Comparison of ENCODE assay signal across 8 cellular contexts in the genomic region with DNA sequence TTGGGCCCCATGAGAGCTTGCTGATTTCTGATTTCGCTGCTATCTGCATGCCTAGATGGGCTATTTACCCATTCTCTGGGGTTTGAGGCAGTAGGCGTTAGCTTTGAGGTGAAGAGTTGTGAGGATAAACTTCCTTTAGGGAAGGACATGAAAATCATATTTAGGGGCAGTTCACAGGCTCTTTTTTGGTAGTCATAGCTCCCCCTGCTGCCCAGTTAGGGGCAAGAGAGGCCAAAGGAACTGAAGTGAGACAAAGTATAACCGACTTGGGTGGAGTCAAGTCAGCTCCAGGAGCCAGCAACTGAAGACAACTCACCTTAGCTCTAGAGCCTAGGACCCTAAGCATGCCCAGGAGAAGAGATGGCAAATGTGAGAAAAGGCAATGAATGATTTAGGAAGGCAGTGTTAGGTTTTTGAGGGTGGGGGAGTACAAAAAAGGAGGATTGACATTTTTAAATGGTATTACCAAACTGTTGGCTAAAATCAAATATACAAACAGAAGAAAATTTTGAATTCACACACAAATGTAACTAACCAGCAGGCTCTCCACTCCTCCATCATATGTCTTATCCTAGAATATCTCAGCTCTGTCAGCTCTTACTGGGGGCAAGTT.
DNase-seq lines count a peak whose midpoint lies in the region; ATAC-seq and TF ChIP-seq lines count a peak whose summit lies in the region.

No MANE protein-coding gene starts in this region.

- H4K12ac ChIP-seq in trophoblast cell (ENCODE audit: low read depth, low read length), result peak overlapping the region; percentile 17

- H3K4me2 ChIP-seq in trophoblast cell (ENCODE audit: low read length), result no peak overlapping the region

- no peaks in the 10 kb centered on the region for H3K27me3 ChIP-seq in trophoblast cell (ENCODE audit: insufficient read depth, low read length)
- no peaks in the 10 kb centered on the region for H3K27me3 ChIP-seq in uterus

- no peaks in the 10 kb centered on the region for H3K79me2 ChIP-seq in trophoblast cell (ENCODE audit: control insufficient read depth, insufficient read depth, low read length, poor library complexity)

- H3K9me3 ChIP-seq in trophoblast cell (ENCODE audit: insufficient read depth, low read depth, low read length), result no peaks in the 10 kb centered on the region
- H3K9me3 ChIP-seq in uterus, result no peaks in the 10 kb centered on the region

- WGBS in trophoblast cell (ENCODE audit: extremely low coverage, insufficient coverage, insufficient read length), result no CpG with 5 or more reads among the region's 3 CpGs

- peak overlapping the region; percentile 88 for H4K8ac ChIP-seq in trophoblast cell (ENCODE audit: low read depth, low read length)

- H2AFZ ChIP-seq in trophoblast cell (ENCODE audit: insufficient read depth, low read length, poor library complexity), result peak overlapping the region; percentile 87

- no peak for TF ChIP-seq POLR2A in uterus (IDR thresholded peaks at IDR 0.05)

- no peak overlapping the region for H3K9ac ChIP-seq in trophoblast cell (ENCODE audit: low read length)

- H3K4ac ChIP-seq in trophoblast cell (ENCODE audit: low read depth, low read length), result peak overlapping the region; percentile 78

- H3K79me1 ChIP-seq in trophoblast cell (ENCODE audit: low read length), result peaks cover 5% of the 10 kb centered on the region

- H2BK12ac ChIP-seq in trophoblast cell (ENCODE audit: low read length), result peak overlapping the region; percentile 99

- H3K4me1 ChIP-seq in trophoblast cell (ENCODE audit: control insufficient read depth in 1 of 2, insufficient read depth in 2 of 2, low read length in 2 of 2), result peaks cover 0 to 2% of the 10 kb centered on the region in 2 experiments
- H3K4me1 ChIP-seq in uterus, result no peaks in the 10 kb centered on the region

- peak overlapping the region; percentile 79 for H3K14ac ChIP-seq in trophoblast cell (ENCODE audit: low read length)

- H3K36me3 ChIP-seq in trophoblast cell (ENCODE audit: control insufficient read depth in 1 of 2, insufficient read depth in 2 of 2, low read length in 2 of 2), result no peaks in the 10 kb centered on the region
- no peaks in the 10 kb centered on the region for H3K36me3 ChIP-seq in uterus

- H3K23ac ChIP-seq in trophoblast cell (ENCODE audit: low read length), result no peak overlapping the region

- DNase-seq in DMS153 treated with DMSO at 0.1 percent for 48 hours (lab: John Stamatoyannopoulos, UW; ENCODE audit: unreplicated experiment), result peak; percentile 35
- DNase-seq in RPMI8226, result peak; percentile 35
- DNase-seq in activated effector memory CD4-positive, alpha-beta T cell treated with Interleukin-2 at 50 U/mL for 16 hours, result peak; percentile 36
- DNase-seq in germinal center (ENCODE audit: low spot score), result peak; percentile 43
- DNase-seq in trophoblast cell, result peak; percentile 58 to 83
- peak; percentile 61 to 64 for DNase-seq in uterus

- peak; percentile 81 for ATAC-seq in GM21528 (IDR thresholded peaks at IDR 0.05; ENCODE audit: low FRiP score, unreplicated experiment)

- H3K4me3 ChIP-seq in trophoblast cell (ENCODE audit: low read depth, low read length) (no peak overlapping the region), uterus (no peak overlapping the region)

- peak overlapping the region; percentile 95 for H2AK5ac ChIP-seq in trophoblast cell (ENCODE audit: low read length)

- H2BK120ac ChIP-seq in trophoblast cell (ENCODE audit: insufficient read depth, low read length, poor library complexity), result peak overlapping the region; percentile 92

- no peak overlapping the region for H2BK5ac ChIP-seq in trophoblast cell (ENCODE audit: low read depth, low read length, poor library complexity)

- no peak overlapping the region for H3K27ac ChIP-seq in trophoblast cell (ENCODE audit: low read depth, low read length)
- no peak overlapping the region for H3K27ac ChIP-seq in uterus

- peak overlapping the region; percentile 65 for H3K18ac ChIP-seq in trophoblast cell (ENCODE audit: low read length)

- intact Hi-C loops in uterus (cut with DNase I; ENCODE audit: low total_unique reads), result no loop called here

- peak overlapping the region; percentile 93 for H4K91ac ChIP-seq in trophoblast cell (ENCODE audit: low read depth, low read length)

- peak; percentile 72 for TF ChIP-seq CTCF in LNCAP (IDR thresholded peaks at IDR 0.05)
- TF ChIP-seq CTCF in uterus (IDR thresholded peaks at IDR 0.05), result peak; percentile 65 to 74 (median 68)
